8 cellular contexts compared by ENCODE assay signal in genomic region chr5:155943516-155944407, GRCh38.
DNase-seq lines count a peak whose midpoint lies in the region; ATAC-seq and TF ChIP-seq lines count a peak whose summit lies in the region.

No MANE protein-coding gene starts in this region.

- no peaks in the 10 kb centered on the region for H3K9me3 ChIP-seq in Peyer's patch
- H3K9me3 ChIP-seq in body of pancreas, result no peaks in the 10 kb centered on the region
- H3K9me3 ChIP-seq in iPS DF 6.9 (ENCODE audit: control insufficient read depth, insufficient read depth, low read length), result no peaks in the 10 kb centered on the region

- intact Hi-C loops in body of pancreas (cut with DNase I), result no loop called here

- DNase-seq in GM06990 (ENCODE audit: extremely low read depth, insufficient read length) (no peak), HK-2 (ENCODE audit: unreplicated experiment) (peak; percentile 25), Peyer's patch (peak in 2 of 3 donors; percentile 59 to 76), body of pancreas (peak; percentile 43 to 64 (median 48)), iPS DF 6.9 (ENCODE audit: low read depth, low spot score) (peak; percentile 33), middle frontal gyrus (ENCODE audit: extremely low spot score, low spot score) (no peak)
- peak; percentile 23 for DNase-seq in stimulated activated CD4-positive, alpha-beta T cell treated with anti-CD3 and anti-CD28 coated beads, Interleukin-15, amount 100 ng/mL, for 24 hours

- no peak overlapping the region for H3K4me3 ChIP-seq in GM06990 (replicated peaks; ENCODE audit: low read depth, low read length)
- no peak overlapping the region for H3K4me3 ChIP-seq in Peyer's patch
- no peak overlapping the region for H3K4me3 ChIP-seq in body of pancreas
- no peak overlapping the region for H3K4me3 ChIP-seq in iPS DF 6.9 (ENCODE audit: low read length)

- H3K27me3 ChIP-seq in GM06990 (replicated peaks; ENCODE audit: control insufficient read depth, insufficient read depth, low read length) (no peaks in the 10 kb centered on the region), Peyer's patch (no peaks in the 10 kb centered on the region), body of pancreas (no peaks in the 10 kb centered on the region), iPS DF 6.9 (ENCODE audit: control insufficient read depth, insufficient read depth, low read length) (no peaks in the 10 kb centered on the region)

- no peaks in the 10 kb centered on the region for H3K36me3 ChIP-seq in GM06990 (ENCODE audit: control insufficient read depth, insufficient read depth, low read length)
- H3K36me3 ChIP-seq in Peyer's patch, result no peaks in the 10 kb centered on the region
- no peaks in the 10 kb centered on the region for H3K36me3 ChIP-seq in body of pancreas (replicated peaks in 1 of 2; ENCODE audit: insufficient read depth in 1 of 2, low read depth in 2 of 2)
- H3K36me3 ChIP-seq in iPS DF 6.9 (ENCODE audit: control insufficient read depth, insufficient read depth, low read length), result no peaks in the 10 kb centered on the region

- ATAC-seq in GM21447 (IDR thresholded peaks at IDR 0.05; ENCODE audit: unreplicated experiment) (peak; percentile 90), body of pancreas (peak; percentile 78)

- TF ChIP-seq POLR2A in Peyer's patch (IDR thresholded peaks at IDR 0.05) (no peak), body of pancreas (IDR thresholded peaks at IDR 0.05) (no peak)

- TF ChIP-seq CTCF in GM06990 (IDR thresholded peaks at IDR 0.05; ENCODE audit: insufficient read depth, low read length, poor library complexity, severe bottlenecking) (peak; percentile 84), Peyer's patch (IDR thresholded peaks at IDR 0.05) (peak in 4 of 6 experiments; percentile 49 to 84 (median 82)), body of pancreas (IDR thresholded peaks at IDR 0.05) (peak in 6 of 7 experiments; percentile 54 to 60 (median 56))

- H3K4me1 ChIP-seq in Peyer's patch, result no peaks in the 10 kb centered on the region
- H3K4me1 ChIP-seq in body of pancreas, result no peaks in the 10 kb centered on the region
- no peaks in the 10 kb centered on the region for H3K4me1 ChIP-seq in iPS DF 6.9 (ENCODE audit: control insufficient read depth, insufficient read depth, low read length)

- 9 to 12% methylated on average over 2 of the region's 2 CpGs for WGBS in body of pancreas, 2 donors
- 100% methylated on average over 1 of the region's 2 CpGs for WGBS in iPS DF 6.9 (ENCODE audit: insufficient coverage, insufficient read length)

- H3K27ac ChIP-seq in Peyer's patch (no peak overlapping the region), body of pancreas (no peak overlapping the region), iPS DF 6.9 (ENCODE audit: low read length) (no peak overlapping the region)

Comparison
In these comparisons a context has a peak if more than half of its experiments do, and no peak if none do; other contexts are left out.
1. DNase-seq: peak in HK-2 (single experiment), Peyer's patch (2 of 3), body of pancreas (4 of 4), iPS DF 6.9 (single experiment) and stimulated activated CD4-positive, alpha-beta T cell treated with anti-CD3 and anti-CD28 coated beads, Interleukin-15, amount 100 ng/mL, for 24 hours (single experiment); none in GM06990 (single experiment) and middle frontal gyrus (single experiment).
2. Peak in every context shown above with its lines, with median percentiles within 50 percentile points of each other: CTCF ChIP-seq.